In the genomic region with DNA sequence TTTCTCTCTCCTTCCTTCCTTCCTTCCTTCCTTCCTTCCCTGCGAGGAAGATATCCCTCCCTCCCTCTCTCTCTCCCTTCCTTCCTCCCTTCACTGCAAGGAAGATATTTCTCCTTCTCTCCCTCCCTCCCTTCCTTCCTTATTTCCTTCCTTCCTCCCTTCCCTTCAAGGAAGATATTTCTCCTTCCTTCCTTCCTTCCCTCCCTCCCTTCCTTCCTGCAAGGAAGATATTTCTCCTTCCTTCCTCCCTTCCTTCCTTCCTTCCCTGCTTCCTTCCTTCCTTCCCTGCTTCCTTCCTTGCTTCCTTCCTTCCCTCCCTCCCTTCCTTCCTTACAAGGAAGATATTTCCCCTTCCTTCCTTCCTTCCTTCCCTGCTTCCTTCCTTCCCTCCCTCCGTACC, we compare ENCODE assay signal across 8 cellular contexts.
"Had no signal": no experiment of that assay in that cellular context is flagged by ENCODE, and none has a peak within 500 bp of the region (broad histone marks: within the 10 kb centered on the region; RNA-seq: fewer than 3 reads in every experiment).

No MANE protein-coding gene starts in this region.

- H3K4me3 ChIP-seq: GM23248, K562 had no signal

- H3K4me3 Mint-ChIP-seq: H9, HFFc6 had no signal

- H3K9ac ChIP-seq: GM23248 had no signal

- H3K27ac Mint-ChIP-seq: HFFc6 had no signal

- H3K27ac ChIP-seq: GM23248, HL-60 had no signal

- DNase-seq: GM23248, GOT3, H9, HCEC 1CT, HFFc6, IMR-90 had no signal

- H3K9me3 Mint-ChIP-seq: H9, HFFc6 had no signal
